8 cellular contexts compared by ENCODE assay signal in genomic region chr16:56932588-56933265, GRCh38. TPM values are rescaled to one million over a fixed set of nuclear protein-coding genes. Genes with fewer than 3 reads are reported as not detected.
A peak's percentile ranks its signal among the peaks of the same experiment; 100 is the strongest.
DNase-seq lines count a peak whose midpoint lies in the region; ATAC-seq and TF ChIP-seq lines count a peak whose summit lies in the region.

No MANE protein-coding gene starts in this region.

- intact Hi-C loops in natural killer cell (cut with micrococcal nuclease), result loop anchor here (1.0 to 2.0 kb wide), 2 partner anchors 65 to 366 kb away; no protein-coding TSS in a partner anchor

- peaks cover 8% of the 10 kb centered on the region for H3K36me3 Mint-ChIP-seq in natural killer cell

- H3K27ac ChIP-seq in OCI-LY3 (ENCODE audit: low read length) (peak overlapping the region; percentile 92), upper lobe of left lung (peak overlapping the region; percentile 99 to 100 (median 100))

- peak in 3 of 4 donors; percentile 50 to 90 (median 87) for TF ChIP-seq POLR2A in upper lobe of left lung (IDR thresholded peaks at IDR 0.05)

- DNase-seq in GM04503 (ENCODE audit: low read depth) (peak; percentile 35), fibroblast of the conjunctiva (ENCODE audit: low read depth) (peak; percentile 67), natural killer cell (peak; percentile 48), upper lobe of left lung (peak; percentile 88 to 93)
- DNase-seq in activated effector memory CD4-positive, alpha-beta T cell treated with anti-CD3 and anti-CD28 coated beads, Interleukin-2, amount 50 U/mL, for 16 hours, result peak; percentile 82

- peak overlapping the region; percentile 98 for H3K4me3 Mint-ChIP-seq in natural killer cell

- ATAC-seq in HG03135 (IDR thresholded peaks at IDR 0.05; ENCODE audit: unreplicated experiment) (peak; percentile 8), natural killer cell (peak; percentile 4 to 54 (median 14)), upper lobe of left lung (ENCODE audit: low FRiP score in 2 of 2) (peak; percentile 77 to 87), GM21360 (IDR thresholded peaks at IDR 0.05; ENCODE audit: unreplicated experiment) (no peak)

- H3K4me1 Mint-ChIP-seq in natural killer cell, result peaks cover 35 to 50% of the 10 kb centered on the region in 2 donors

- no peak for TF ChIP-seq CTCF in OCI-LY3 (IDR thresholded peaks at IDR 0.05; ENCODE audit: low read depth, low read length)
- TF ChIP-seq CTCF in natural killer cell (IDR thresholded peaks at IDR 0.05), result no peak
- TF ChIP-seq CTCF in upper lobe of left lung (IDR thresholded peaks at IDR 0.05), result peak in 2 of 6 experiments; percentile 8 to 21

- H3K9me3 ChIP-seq in OCI-LY3 (ENCODE audit: insufficient read depth, low read length) (no peaks in the 10 kb centered on the region), upper lobe of left lung (no peaks in the 10 kb centered on the region)

- no peaks in the 10 kb centered on the region for H3K27me3 ChIP-seq in OCI-LY3 (ENCODE audit: low read depth, low read length)
- no peaks in the 10 kb centered on the region for H3K27me3 ChIP-seq in upper lobe of left lung

- WGBS in upper lobe of left lung, 2 donors, result 0% methylated on average over 16 to 25 of the region's 26 CpGs

- H3K27me3 Mint-ChIP-seq in natural killer cell (ENCODE audit: low read depth in 2 of 2), result no peaks in the 10 kb centered on the region

- H3K79me2 ChIP-seq in OCI-LY3 (ENCODE audit: low read length), result peaks cover 58% of the 10 kb centered on the region

- peak in 1 of 4 donors; percentile 65 for TF ChIP-seq EP300 in upper lobe of left lung (IDR thresholded peaks at IDR 0.05)

- H2AFZ ChIP-seq in OCI-LY3 (ENCODE audit: low read depth, low read length), result no peak overlapping the region

- H3K4me2 ChIP-seq in OCI-LY3 (ENCODE audit: low read length), result peak overlapping the region; percentile 87

- H3K36me3 ChIP-seq in OCI-LY3 (replicated peaks; ENCODE audit: low read depth, low read length) (peaks cover 51% of the 10 kb centered on the region), upper lobe of left lung (peaks cover 24 to 39% (median 26%) of the 10 kb centered on the region in 4 donors)

- H3K4me1 ChIP-seq in OCI-LY3 (ENCODE audit: low read length), result peaks cover 56% of the 10 kb centered on the region
- peaks cover 30 to 55% (median 45%) of the 10 kb centered on the region in 4 donors for H3K4me1 ChIP-seq in upper lobe of left lung

- peaks cover 53% of the 10 kb centered on the region for H4K20me1 ChIP-seq in OCI-LY3 (ENCODE audit: insufficient read depth, low read length)

- peak overlapping the region; percentile 94 for H3K4me3 ChIP-seq in OCI-LY3 (ENCODE audit: low read length)
- peak overlapping the region; percentile 73 to 98 (median 85) for H3K4me3 ChIP-seq in upper lobe of left lung

- H3K9me3 Mint-ChIP-seq in natural killer cell, result no peaks in the 10 kb centered on the region

- H3K9ac ChIP-seq in OCI-LY3 (ENCODE audit: low read length), result peak overlapping the region; percentile 97

- peak overlapping the region; percentile 97 to 98 for H3K27ac Mint-ChIP-seq in natural killer cell

RNA-seq across cellular contexts. Expression of gene HERPUD1, which starts 0.8 kb away (rescaled TPM):
- total RNA-seq in natural killer cell (100 to 1,000 TPM; 181 to 266 (median 243) TPM), upper lobe of left lung (100 to 1,000 TPM in 5 of 6 donors, 10 to 100 TPM in 1; 81.0 to 283 (median 196) TPM)

RNA-seq across cellular contexts. Expression of gene CETP, which starts 29.0 kb away (rescaled TPM):
- total RNA-seq in natural killer cell (under 1 TPM in 1 of 3 donors, not detected in 2; 0.14 TPM), upper lobe of left lung (1 to 10 TPM in 1 of 6 donors, under 1 TPM in 4, not detected in 1; 0.29 to 1.5 (median 0.91) TPM)

RNA-seq across cellular contexts. Expression of gene NLRC5, which starts 56.6 kb away (rescaled TPM):
- total RNA-seq in natural killer cell (100 to 1,000 TPM; 320 to 563 (median 535) TPM), upper lobe of left lung (100 to 1,000 TPM in 2 of 6 donors, 10 to 100 TPM in 4; 29.2 to 361 (median 52.7) TPM)

Comparison
In these comparisons a context has a peak if more than half of its experiments do, and no peak if none do; other contexts are left out.
1. DNase-seq: peak in every context shown above with its lines; median percentile 90 in upper lobe of left lung; 82 in activated effector memory CD4-positive, alpha-beta T cell treated with anti-CD3 and anti-CD28 coated beads, Interleukin-2, amount 50 U/mL, for 16 hours; 67 in fibroblast of the conjunctiva; 48 in natural killer cell; 35 in GM04503.